In the genomic region with DNA sequence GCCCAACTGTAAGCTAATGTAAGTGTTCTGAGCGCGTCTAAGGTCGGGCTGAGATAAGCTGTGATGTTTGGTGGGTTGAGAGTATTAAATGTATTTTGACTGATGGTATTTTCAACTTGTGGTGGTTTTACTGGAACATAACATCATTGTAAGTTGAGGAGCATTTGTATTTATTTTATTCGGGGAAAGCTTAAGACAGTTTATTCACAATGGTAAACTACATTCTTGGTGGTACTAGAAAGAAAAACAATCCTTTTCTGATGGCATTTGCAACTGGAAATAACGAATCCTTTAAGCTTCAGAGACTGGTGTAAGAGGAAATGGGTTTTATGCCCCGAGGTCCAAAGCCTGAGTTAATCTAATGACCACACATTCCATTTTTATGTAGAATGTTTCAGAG, we compare ENCODE assay signal across 1 cellular context.
TF ChIP-seq lines count a peak whose summit lies in the region.

No MANE protein-coding gene starts in this region.

TF ChIP-seq in IMR-90, 13 proteins besides CTCF, POLR2A, EP300 and RAD21:
- TF ChIP-seq, protein P1, sequence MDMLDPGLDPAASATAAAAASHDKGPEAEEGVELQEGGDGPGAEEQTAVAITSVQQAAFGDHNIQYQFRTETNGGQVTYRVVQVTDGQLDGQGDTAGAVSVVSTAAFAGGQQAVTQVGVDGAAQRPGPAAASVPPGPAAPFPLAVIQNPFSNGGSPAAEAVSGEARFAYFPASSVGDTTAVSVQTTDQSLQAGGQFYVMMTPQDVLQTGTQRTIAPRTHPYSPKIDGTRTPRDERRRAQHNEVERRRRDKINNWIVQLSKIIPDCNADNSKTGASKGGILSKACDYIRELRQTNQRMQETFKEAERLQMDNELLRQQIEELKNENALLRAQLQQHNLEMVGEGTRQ (IDR thresholded peaks at IDR 0.05; ENCODE audit: low read depth, low read length) = no peak
- no peak for TF ChIP-seq CEBPB (IDR thresholded peaks at IDR 0.05; ENCODE audit: low read depth, low read length)
- no peak for TF ChIP-seq MXI1 (IDR thresholded peaks at IDR 0.05; ENCODE audit: borderline replicate concordance, low read depth, low read length)
- no peak for TF ChIP-seq SMC3 (IDR thresholded peaks at IDR 0.05; ENCODE audit: low read depth, low read length)
- TF ChIP-seq ELK1 (IDR thresholded peaks at IDR 0.05; ENCODE audit: borderline replicate concordance, low read depth, low read length) = no peak
